ENCODE assay signal across 37 cellular contexts in genomic region chr12:130205531-130205930, GRCh38. TPM values are rescaled to one million over a fixed set of nuclear protein-coding genes. Genes with fewer than 3 reads are reported as not detected.
"Had no signal": no experiment of that assay in that cellular context is flagged by ENCODE, and none has a peak within 500 bp of the region (broad histone marks: within the 10 kb centered on the region; RNA-seq: fewer than 3 reads in every experiment).

No MANE protein-coding gene starts in this region.

- H3K27ac ChIP-seq: adrenal gland, ascending aorta, breast epithelium, cardiac muscle cell, colonic mucosa, dorsolateral prefrontal cortex, foreskin keratinocyte, gastrocnemius medialis, WERI-Rb-1 had no signal

- H3K27me3 ChIP-seq: adrenal gland, ascending aorta, breast epithelium, colonic mucosa, dorsolateral prefrontal cortex, foreskin keratinocyte, gastrocnemius medialis had no signal

- H3K4me1 ChIP-seq: adrenal gland, ascending aorta, breast epithelium, colonic mucosa, foreskin keratinocyte, gastrocnemius medialis had no signal

- H3K36me3 ChIP-seq: adrenal gland, ascending aorta, breast epithelium, cardiac muscle cell, colonic mucosa, gastrocnemius medialis, WERI-Rb-1 had no signal

- H3K27me3 Mint-ChIP-seq: dendritic cell treated with granulocyte-macrophage colony-stimulating factor and Interleukin-4, amounts not matched to agents 40 ng/mL and 50 ng/mL, for 4 days; effector memory CD8-positive, alpha-beta T cell; T-helper 17 cell had no signal

- H3K4me3 ChIP-seq: adrenal gland, ascending aorta, breast epithelium, cardiac muscle cell, colonic mucosa, dorsolateral prefrontal cortex, gastrocnemius medialis had no signal

- H3K9me3 ChIP-seq: adrenal gland, ascending aorta, colonic mucosa, gastrocnemius medialis had no signal

- H3K4me1 Mint-ChIP-seq: activated B cell treated with CpG ODN at 0.5 μM for 24 hours; activated naive CD4-positive, alpha-beta T cell treated with anti-CD3 and anti-CD28 coated beads, Interleukin-2, amount 50 U/mL, for 24 hours; activated naive CD8-positive, alpha-beta T cell treated with anti-CD3 and anti-CD28 coated beads for 36 hours; activated naive CD8-positive, alpha-beta T cell treated with anti-CD3 and anti-CD28 coated beads, Interleukin-2, amount 50 U/mL, for 24 hours; brain; T-helper 17 cell had no signal

- H3K4me3 Mint-ChIP-seq: activated B cell treated with CpG ODN at 0.5 μM for 24 hours; activated CD8-positive, alpha-beta T cell treated with anti-CD3 and anti-CD28 coated beads for 36 hours; activated naive CD4-positive, alpha-beta T cell treated with anti-CD3 and anti-CD28 coated beads for 36 hours; activated naive CD4-positive, alpha-beta T cell treated with anti-CD3 and anti-CD28 coated beads, Interleukin-2, amount 50 U/mL, for 24 hours; activated naive CD8-positive, alpha-beta T cell treated with anti-CD3 and anti-CD28 coated beads for 36 hours; activated naive CD8-positive, alpha-beta T cell treated with anti-CD3 and anti-CD28 coated beads, Interleukin-2, amount 50 U/mL, for 24 hours; activated T-cell treated with anti-CD3 and anti-CD28 coated beads, Interleukin-2, amount 50 U/mL, for 4 hours; activated T-helper 1 cell treated with anti-CD3 and anti-CD28 coated beads, Interleukin-12 subunit alpha, Interleukin-12 subunit beta, Interleukin-2, Interleukin-4 antibody, amounts not matched to agents 30 ng/mL and 10 ng/mL and 1 ng/mL, durations not matched to agents 14 hours and 24 hours and 36 hours; brain; dendritic cell treated with granulocyte-macrophage colony-stimulating factor and Interleukin-4, amounts not matched to agents 40 ng/mL and 50 ng/mL, for 4 days; effector memory CD8-positive, alpha-beta T cell; T-helper 17 cell; T-helper 2 cell treated with Interferon-gamma antibody and Interleukin-4, amounts not matched to agents 5 μg/mL and 100 μg/mL, for 36 hours had no signal

- DNase-seq: activated B cell treated with CpG ODN at 0.5 μM for 24 hours; activated CD4-positive, alpha-beta T cell treated with anti-CD3 and anti-CD28 coated beads for 48 hours; activated CD4-positive, alpha-beta T cell treated with anti-CD3 and anti-CD28 coated beads, Interleukin-2, amount 50 U/mL, for 1 hour; activated CD4-positive, alpha-beta T cell treated with anti-CD3 and anti-CD28 coated beads, Interleukin-2, amount 50 U/mL, for 48 hours; activated CD8-positive, alpha-beta memory T cell treated with anti-CD3 and anti-CD28 coated beads for 24 hours; activated CD8-positive, alpha-beta T cell treated with anti-CD3 and anti-CD28 coated beads for 36 hours; activated effector memory CD4-positive, alpha-beta T cell treated with anti-CD3 and anti-CD28 coated beads, Interleukin-2, amount 50 U/mL, for 16 hours; activated naive CD4-positive, alpha-beta T cell treated with anti-CD3 and anti-CD28 coated beads for 36 hours; activated naive CD8-positive, alpha-beta T cell treated with anti-CD3 and anti-CD28 coated beads for 36 hours; activated naive CD8-positive, alpha-beta T cell treated with anti-CD3 and anti-CD28 coated beads, Interleukin-2, amount 50 U/mL, for 24 hours; activated T-cell treated with anti-CD3 and anti-CD28 coated beads, Interleukin-2, amount 50 U/mL, for 4 hours; adrenal gland; central memory CD4-positive, alpha-beta T cell; cerebellar nuclear complex; colonic mucosa; dorsolateral prefrontal cortex; effector CD4-positive, alpha-beta T cell; effector memory CD8-positive, alpha-beta T cell; erythroblast; foreskin keratinocyte; gastrocnemius medialis; glutamatergic neuron; SW 1271; T-helper 1 cell; T-helper 17 cell; T1000; WERI-Rb-1 had no signal

- H3K36me3 Mint-ChIP-seq: activated naive CD4-positive, alpha-beta T cell treated with anti-CD3 and anti-CD28 coated beads, Interleukin-2, amount 50 U/mL, for 24 hours; activated naive CD8-positive, alpha-beta T cell treated with anti-CD3 and anti-CD28 coated beads for 36 hours; brain had no signal

- ATAC-seq: activated CD4-positive, CD25-positive, alpha-beta regulatory T cell treated with anti-CD3 and anti-CD28 coated beads, Interleukin-2, amount 50 U/mL, for 24 hours; activated CD8-positive, alpha-beta T cell treated with anti-CD3 and anti-CD28 coated beads for 36 hours; activated naive CD8-positive, alpha-beta T cell treated with anti-CD3 and anti-CD28 coated beads, Interleukin-2, amount 50 U/mL, for 24 hours; activated T-cell treated with anti-CD3 and anti-CD28 coated beads, Interleukin-2, amount 50 U/mL, for 4 hours; effector memory CD8-positive, alpha-beta T cell; foreskin keratinocyte; gastrocnemius medialis; T-helper 17 cell had no signal

- H3K27ac Mint-ChIP-seq: activated B cell treated with CpG ODN at 0.5 μM for 24 hours; activated CD8-positive, alpha-beta T cell treated with anti-CD3 and anti-CD28 coated beads for 36 hours; activated naive CD4-positive, alpha-beta T cell treated with anti-CD3 and anti-CD28 coated beads for 36 hours; activated naive CD4-positive, alpha-beta T cell treated with anti-CD3 and anti-CD28 coated beads, Interleukin-2, amount 50 U/mL, for 24 hours; activated naive CD8-positive, alpha-beta T cell treated with anti-CD3 and anti-CD28 coated beads for 36 hours; activated naive CD8-positive, alpha-beta T cell treated with anti-CD3 and anti-CD28 coated beads, Interleukin-2, amount 50 U/mL, for 24 hours; activated T-helper 1 cell treated with anti-CD3 and anti-CD28 coated beads, Interleukin-12 subunit alpha, Interleukin-12 subunit beta, Interleukin-2, Interleukin-4 antibody, amounts not matched to agents 30 ng/mL and 10 ng/mL and 1 ng/mL, durations not matched to agents 14 hours and 24 hours and 36 hours; activated T-helper 2 cell treated with anti-CD3 and anti-CD28 coated beads, Interferon-gamma antibody, Interleukin-2, Interleukin-4, amounts not matched to agents 10 μg/mL and 5 μg/mL and 100 μg/mL, durations not matched to agents 14 hours and 24 hours and 36 hours; dendritic cell treated with granulocyte-macrophage colony-stimulating factor and Interleukin-4, amounts not matched to agents 40 ng/mL and 50 ng/mL, for 4 days; effector memory CD8-positive, alpha-beta T cell; T-helper 17 cell; T-helper 2 cell treated with Interferon-gamma antibody and Interleukin-4, amounts not matched to agents 5 μg/mL and 100 μg/mL, for 36 hours had no signal

RNA-seq across cellular contexts. Expression of gene FZD10, which starts 43.3 kb away (rescaled TPM):
- total RNA-seq: activated B cell treated with CpG ODN at 0.5 μM for 24 hours; activated CD8-positive, alpha-beta T cell treated with anti-CD3 and anti-CD28 coated beads for 36 hours; activated naive CD4-positive, alpha-beta T cell treated with anti-CD3 and anti-CD28 coated beads for 36 hours; activated naive CD8-positive, alpha-beta T cell treated with anti-CD3 and anti-CD28 coated beads for 36 hours; activated T-cell treated with anti-CD3 and anti-CD28 coated beads, Interleukin-2, amount 50 U/mL, for 4 hours; activated T-helper 1 cell treated with anti-CD3 and anti-CD28 coated beads, Interleukin-12 subunit alpha, Interleukin-12 subunit beta, Interleukin-2, Interleukin-4 antibody, amounts not matched to agents 30 ng/mL and 10 ng/mL and 1 ng/mL, durations not matched to agents 14 hours and 24 hours and 36 hours; activated T-helper 2 cell treated with anti-CD3 and anti-CD28 coated beads, Interferon-gamma antibody, Interleukin-2, Interleukin-4, amounts not matched to agents 10 μg/mL and 5 μg/mL and 100 μg/mL, durations not matched to agents 14 hours and 24 hours and 36 hours; T-helper 17 cell had no signal
